29 cellular contexts compared by ENCODE assay signal in the genomic region with DNA sequence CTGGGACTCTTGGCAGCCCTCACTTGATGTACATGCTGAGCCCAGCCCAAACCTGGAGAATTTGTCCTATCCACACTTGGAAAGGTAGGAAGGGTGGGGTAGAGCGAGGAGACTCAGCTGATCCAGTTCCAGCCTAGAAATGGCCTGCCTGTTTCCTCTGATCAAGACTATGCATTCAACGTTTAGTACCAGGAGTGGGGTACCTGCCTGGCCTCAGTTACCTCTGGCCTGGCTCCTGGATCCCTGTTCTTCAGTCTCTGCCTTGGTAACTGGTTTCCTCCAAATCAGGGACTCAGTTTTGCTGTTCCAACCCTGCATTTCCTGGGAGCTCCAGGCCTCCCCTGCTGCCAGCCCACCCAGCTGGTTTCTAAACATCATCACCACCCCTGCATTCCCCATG.
"Had no signal": no experiment of that assay in that cellular context is flagged by ENCODE, and none has a peak within 500 bp of the region (broad histone marks: within the 10 kb centered on the region; RNA-seq: fewer than 3 reads in every experiment).

No MANE protein-coding gene starts in this region.

- DNase-seq: dermis blood vessel endothelial cell; effector memory CD4-positive, alpha-beta T cell; erythroblast; esophagus squamous epithelium; foreskin melanocyte; glutamatergic neuron; heart right ventricle; hippocampal formation; immature natural killer cell; left ventricle myocardium superior; lower lobe of right lung; mucosa of descending colon; naive B cell; right lobe of liver; stimulated activated CD4-positive, alpha-beta T cell treated with anti-CD3 and anti-CD28 coated beads, Interleukin-4, amount 100 ng/mL, for 4 hours; stimulated activated naive B cell treated with anti-CD40 and anti-IgM and Interleukin-4, amounts not matched to agents 10 μg/mL and 1 μg/mL and 100 μg/mL, for 72 hours; upper lobe of left lung; uterus had no signal

- H3K36me3 ChIP-seq: esophagus squamous epithelium, heart right ventricle, lower lobe of right lung, neutrophil, pancreas, right lobe of liver, thoracic aorta, tibial nerve, upper lobe of left lung, uterus had no signal

- H3K4me3 Mint-ChIP-seq: immature natural killer cell; memory B cell; mesothelial cell of epicardium; natural killer cell treated with Interleukin-12 subunit alpha and Interleukin-12 subunit beta and Interleukin-15 and Interleukin-18, amount 100 ng/mL, for 72 hours; neural crest cell; stimulated activated naive B cell treated with anti-CD40 and anti-IgM and Interleukin-4, amounts not matched to agents 10 μg/mL and 1 μg/mL and 100 μg/mL, for 72 hours; stimulated activated naive CD8-positive, alpha-beta T cell treated with anti-CD3 and anti-CD28 coated beads, Interleukin-15, Interleukin-2, amounts not matched to agents 100 ng/mL and 50 ng/mL, for 24 hours had no signal

- H3K4me1 Mint-ChIP-seq: immature natural killer cell; mesothelial cell of epicardium; naive B cell; neural crest cell; stimulated activated naive B cell treated with anti-CD40 and anti-IgM and Interleukin-4, amounts not matched to agents 10 μg/mL and 1 μg/mL and 100 μg/mL, for 72 hours had no signal

- H3K4me3 ChIP-seq: coronary artery, esophagus squamous epithelium, heart right ventricle, lower lobe of right lung, mucosa of descending colon, pancreas, right lobe of liver, thoracic aorta, tibial nerve, upper lobe of left lung, uterus had no signal

- ATAC-seq: heart right ventricle; left ventricle myocardium superior; lower lobe of right lung; mucosa of descending colon; natural killer cell treated with Interleukin-12 subunit alpha and Interleukin-12 subunit beta and Interleukin-15 and Interleukin-18, amount 100 ng/mL, for 72 hours; pancreas; right lobe of liver; stimulated activated naive B cell treated with anti-CD40 and anti-IgM and Interleukin-4, amounts not matched to agents 10 μg/mL and 1 μg/mL and 100 μg/mL, for 72 hours had no signal

- H3K27ac ChIP-seq: coronary artery, esophagus squamous epithelium, heart right ventricle, lower lobe of right lung, neutrophil, pancreas, right lobe of liver, thoracic aorta, tibial nerve, upper lobe of left lung, uterus had no signal

- H3K9me3 ChIP-seq: lower lobe of right lung, neutrophil, pancreas, right lobe of liver, uterus had no signal

- H3K27ac Mint-ChIP-seq: immature natural killer cell; memory B cell; mesothelial cell of epicardium; natural killer cell treated with Interleukin-12 subunit alpha and Interleukin-12 subunit beta and Interleukin-15 and Interleukin-18, amount 100 ng/mL, for 72 hours; progenitor cell of endocrine pancreas; stimulated activated naive B cell treated with anti-CD40 and anti-IgM and Interleukin-4, amounts not matched to agents 10 μg/mL and 1 μg/mL and 100 μg/mL, for 72 hours; stimulated activated naive CD8-positive, alpha-beta T cell treated with anti-CD3 and anti-CD28 coated beads, Interleukin-15, Interleukin-2, amounts not matched to agents 100 ng/mL and 50 ng/mL, for 24 hours had no signal

- H3K4me1 ChIP-seq: esophagus squamous epithelium, heart right ventricle, lower lobe of right lung, pancreas, right lobe of liver, tibial nerve, upper lobe of left lung, uterus had no signal

- H3K27me3 ChIP-seq: heart right ventricle, neutrophil, pancreas, right lobe of liver, tibial nerve, upper lobe of left lung, uterus had no signal

- H3K9me3 Mint-ChIP-seq: natural killer cell treated with Interleukin-12 subunit alpha and Interleukin-12 subunit beta and Interleukin-15 and Interleukin-18, amount 100 ng/mL, for 72 hours had no signal

- H3K36me3 Mint-ChIP-seq: mesothelial cell of epicardium; natural killer cell treated with Interleukin-12 subunit alpha and Interleukin-12 subunit beta and Interleukin-15 and Interleukin-18, amount 100 ng/mL, for 72 hours had no signal
